Comparison of ENCODE assay signal across 27 cellular contexts in genomic region chr1:19861842-19862530, GRCh38. TPM values are rescaled to one million over a fixed set of nuclear protein-coding genes. Genes with fewer than 3 reads are reported as not detected.
"Had no signal": no experiment of that assay in that cellular context is flagged by ENCODE, and none has a peak within 500 bp of the region (broad histone marks: within the 10 kb centered on the region; RNA-seq: fewer than 3 reads in every experiment).

No MANE protein-coding gene starts in this region.

- H3K27me3 ChIP-seq: ascending aorta, body of pancreas had no signal

- H3K4me1 ChIP-seq: ascending aorta, body of pancreas had no signal

- H3K27ac ChIP-seq: ascending aorta, body of pancreas, cardiac muscle cell had no signal

- H3K36me3 ChIP-seq: ascending aorta, cardiac muscle cell had no signal

- ATAC-seq: activated naive CD4-positive, alpha-beta T cell treated with anti-CD3 and anti-CD28 coated beads, Interleukin-2, amount 50 U/mL, for 72 hours; activated naive CD8-positive, alpha-beta T cell treated with anti-CD3 and anti-CD28 coated beads, Interleukin-2, amount 50 U/mL, for 24 hours; activated T-cell treated with anti-CD3 and anti-CD28 coated beads, Interleukin-2, amount 50 U/mL, for 4 hours; body of pancreas; T-helper 17 cell had no signal

- H3K9me3 ChIP-seq: body of pancreas had no signal

- H3K4me3 ChIP-seq: ascending aorta, body of pancreas, cardiac muscle cell had no signal

- DNase-seq: activated B cell treated with CpG ODN at 0.5 μM for 24 hours; activated CD4-positive, alpha-beta memory T cell treated with anti-CD3 and anti-CD28 coated beads for 36 hours; activated CD4-positive, alpha-beta T cell treated with anti-CD3 and anti-CD28 coated beads for 1 hour; activated CD4-positive, alpha-beta T cell treated with anti-CD3 and anti-CD28 coated beads, Interleukin-2, amount 10 ng/mL, durations not matched to agents 24 days and 14 days; activated CD8-positive, alpha-beta memory T cell treated with anti-CD3 and anti-CD28 coated beads for 24 hours; activated effector memory CD4-positive, alpha-beta T cell treated with anti-CD3 and anti-CD28 coated beads, Interleukin-2, amount 50 U/mL, for 16 hours; activated naive CD4-positive, alpha-beta T cell treated with Interleukin-2 at 50 U/mL for 16 hours; activated naive CD8-positive, alpha-beta T cell treated with anti-CD3 and anti-CD28 coated beads, Interleukin-2, amount 50 U/mL, for 24 hours; activated T-cell treated with anti-CD3 and anti-CD28 coated beads, Interleukin-2, amount 50 U/mL, for 4 hours; amniotic stem cell; body of pancreas; Kasumi-1; KBM-7; NCI-H1092; NCI-H1417; NCI-H1930; NCI-H2171; NCI-H2227 treated with DMSO at 0.1 percent for 48 hours; NCI-H526; NCI-H774; SIG-M5; T-helper 17 cell; T-helper 9 cell had no signal

RNA-seq across cellular contexts. Expression of gene RNF186, which starts 46.9 kb away (rescaled TPM):
- total RNA-seq: activated B cell treated with CpG ODN at 0.5 μM for 24 hours; activated CD4-positive, alpha-beta memory T cell treated with anti-CD3 and anti-CD28 coated beads for 36 hours; activated CD4-positive, alpha-beta T cell treated with anti-CD3 and anti-CD28 coated beads, Interleukin-2, amount 10 ng/mL, durations not matched to agents 24 days and 14 days; activated naive CD4-positive, alpha-beta T cell treated with anti-CD3 and anti-CD28 coated beads, Interleukin-2, amount 50 U/mL, for 72 hours; activated T-cell treated with anti-CD3 and anti-CD28 coated beads, Interleukin-2, amount 50 U/mL, for 4 hours; ascending aorta; cardiac muscle cell; NCI-H460; T-helper 17 cell had no signal
- polyA plus RNA-seq: cardiac muscle cell had no signal
